Comparison of ENCODE assay signal across 1 cellular context in the genomic region with DNA sequence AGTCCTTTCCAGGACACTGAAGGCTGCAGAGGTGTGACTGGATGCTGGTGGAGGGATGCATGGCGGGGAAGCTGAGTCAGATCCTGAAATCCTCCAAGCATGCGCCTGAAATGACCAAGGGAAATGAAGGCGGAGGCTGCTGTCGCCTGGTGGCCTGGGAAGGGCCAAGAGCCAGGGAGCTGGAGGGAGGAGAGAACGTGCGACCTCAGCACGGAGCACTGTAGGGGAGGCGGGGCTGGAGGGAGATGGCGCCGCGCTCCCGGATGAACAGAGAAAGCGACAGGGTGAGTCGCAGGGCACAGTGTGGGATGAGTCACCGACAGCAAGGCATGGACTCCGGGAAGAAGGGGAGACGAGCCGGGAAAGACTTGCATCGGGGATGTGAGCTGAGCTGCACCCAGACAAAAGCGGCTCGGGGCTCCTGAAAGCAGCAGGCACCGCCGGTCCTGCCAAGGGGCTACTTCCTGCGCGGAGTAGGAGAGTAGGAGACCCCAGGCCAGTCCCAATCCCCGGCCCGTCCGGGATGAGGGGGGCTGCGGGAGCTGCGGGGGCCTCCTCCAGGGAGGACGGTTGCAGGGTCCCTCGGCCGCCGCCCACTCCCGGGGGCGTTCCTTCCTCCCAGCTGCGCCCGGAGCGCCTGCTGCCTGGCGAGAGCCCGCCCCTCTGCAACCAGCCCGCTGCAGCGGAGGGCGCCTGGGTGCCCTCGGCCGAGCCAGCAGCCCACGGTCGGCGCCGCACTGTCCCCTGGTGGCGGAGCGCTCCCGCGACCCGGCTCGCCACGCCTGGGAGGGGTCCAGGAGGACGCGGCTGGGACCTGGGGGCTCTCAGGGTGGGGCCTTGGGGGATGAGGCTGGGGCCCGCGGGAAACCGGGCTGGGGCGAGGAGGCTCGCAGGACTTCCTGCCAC.
A peak's percentile ranks its signal among the peaks of the same experiment; 100 is the strongest.
TF ChIP-seq lines count a peak whose summit lies in the region.

No MANE protein-coding gene starts in this region.

TF ChIP-seq in HepG2, 621 proteins besides CTCF, POLR2A, EP300 and RAD21 (continued from another document and continues in another):
- TF ChIP-seq ZNF788 (CRISPR knock-in tag; IDR thresholded peaks at IDR 0.05; ENCODE audit: borderline replicate concordance) (peak; percentile 95), RBM22 (optimal IDR thresholded peaks at IDR 0.05; ENCODE audit: low read length) (no peak), GATAD2A (CRISPR knock-in tag; IDR thresholded peaks at IDR 0.05) (peak; percentile 51; the same call in 1 of the 2 replicates), PHF21A (CRISPR knock-in tag; IDR thresholded peaks at IDR 0.05) (peak; percentile 81), ZNF20 (CRISPR knock-in tag; IDR thresholded peaks at IDR 0.05) (peak; percentile 58; the same call in 1 of the 2 replicates), ZBTB42 (CRISPR knock-in tag; IDR thresholded peaks at IDR 0.05) (no peak; the same call in 1 of the 2 replicates), ZNF441 (CRISPR knock-in tag; IDR thresholded peaks at IDR 0.05; ENCODE audit: borderline replicate concordance) (peak; percentile 19; the same call in 1 of the 2 replicates), SKI (IDR thresholded peaks at IDR 0.05; ENCODE audit: partially characterized antibody) (no peak), ZNF768 (CRISPR knock-in tag; IDR thresholded peaks at IDR 0.05) (peak; percentile 74; the same call in 1 of the 2 replicates), NFE2 (CRISPR knock-in tag; IDR thresholded peaks at IDR 0.05) (no peak), ZKSCAN5 (CRISPR knock-in tag; IDR thresholded peaks at IDR 0.05) (no peak), ZNF460 (CRISPR knock-in tag; IDR thresholded peaks at IDR 0.05; ENCODE audit: borderline replicate concordance) (no peak), TMF1 (CRISPR knock-in tag; IDR thresholded peaks at IDR 0.05; ENCODE audit: low read depth) (peak; percentile 92), SP140L (CRISPR knock-in tag; IDR thresholded peaks at IDR 0.05; ENCODE audit: borderline replicate concordance) (no peak), ZFY (CRISPR knock-in tag; IDR thresholded peaks at IDR 0.05) (peak; percentile 67; the same call in 1 of the 2 replicates), ZNF670 (CRISPR knock-in tag; IDR thresholded peaks at IDR 0.05; ENCODE audit: borderline replicate concordance) (peak; percentile 90; the same call in 1 of the 2 replicates), ZMAT3 (CRISPR knock-in tag; conservative IDR thresholded peaks at IDR 0.05) (no peak), TOE1 (CRISPR knock-in tag; IDR thresholded peaks at IDR 0.05) (peak; percentile 54), ZSCAN30 (CRISPR knock-in tag; IDR thresholded peaks at IDR 0.05) (no peak), FOXK2 (IDR thresholded peaks at IDR 0.05) (no peak), HHEX (CRISPR knock-in tag; IDR thresholded peaks at IDR 0.05) (no peak), MXD4 (CRISPR knock-in tag; IDR thresholded peaks at IDR 0.05) (no peak; the same call in none of the 2 replicates), HNRNPLL (IDR thresholded peaks at IDR 0.05; ENCODE audit: low read depth, low read length, poor library complexity, severe bottlenecking) (peak; percentile 92), SAFB2 (CRISPR knock-in tag; IDR thresholded peaks at IDR 0.05; ENCODE audit: borderline replicate concordance, low read depth) (peak; percentile 99), ZNF138 (CRISPR knock-in tag; IDR thresholded peaks at IDR 0.05; ENCODE audit: low read depth) (peak; percentile 96; the same call in 1 of the 2 replicates), ZFP37 (CRISPR knock-in tag; IDR thresholded peaks at IDR 0.05; ENCODE audit: borderline replicate concordance) (peak; percentile 85; the same call in 1 of the 2 replicates), TRIM24 (CRISPR knock-in tag; IDR thresholded peaks at IDR 0.05) (no peak), TSC22D2 (CRISPR knock-in tag; IDR thresholded peaks at IDR 0.05; ENCODE audit: borderline replicate concordance) (no peak), FOXK1 (CRISPR knock-in tag; IDR thresholded peaks at IDR 0.05; ENCODE audit: borderline replicate concordance, low read depth) (no peak; the same call in 1 of the 2 replicates), ZNF468 (CRISPR knock-in tag; IDR thresholded peaks at IDR 0.05) (peak; percentile 69; the same call in 1 of the 2 replicates), ZNF274 (CRISPR knock-in tag; IDR thresholded peaks at IDR 0.05) (peak; percentile 12; the same call in 1 of the 2 replicates), ZNF761 (CRISPR knock-in tag; conservative IDR thresholded peaks at IDR 0.05) (no peak), ESRRA (CRISPR knock-in tag; IDR thresholded peaks at IDR 0.05; ENCODE audit: low read depth) (peak; percentile 27)
- TF ChIP-seq, protein P1, sequence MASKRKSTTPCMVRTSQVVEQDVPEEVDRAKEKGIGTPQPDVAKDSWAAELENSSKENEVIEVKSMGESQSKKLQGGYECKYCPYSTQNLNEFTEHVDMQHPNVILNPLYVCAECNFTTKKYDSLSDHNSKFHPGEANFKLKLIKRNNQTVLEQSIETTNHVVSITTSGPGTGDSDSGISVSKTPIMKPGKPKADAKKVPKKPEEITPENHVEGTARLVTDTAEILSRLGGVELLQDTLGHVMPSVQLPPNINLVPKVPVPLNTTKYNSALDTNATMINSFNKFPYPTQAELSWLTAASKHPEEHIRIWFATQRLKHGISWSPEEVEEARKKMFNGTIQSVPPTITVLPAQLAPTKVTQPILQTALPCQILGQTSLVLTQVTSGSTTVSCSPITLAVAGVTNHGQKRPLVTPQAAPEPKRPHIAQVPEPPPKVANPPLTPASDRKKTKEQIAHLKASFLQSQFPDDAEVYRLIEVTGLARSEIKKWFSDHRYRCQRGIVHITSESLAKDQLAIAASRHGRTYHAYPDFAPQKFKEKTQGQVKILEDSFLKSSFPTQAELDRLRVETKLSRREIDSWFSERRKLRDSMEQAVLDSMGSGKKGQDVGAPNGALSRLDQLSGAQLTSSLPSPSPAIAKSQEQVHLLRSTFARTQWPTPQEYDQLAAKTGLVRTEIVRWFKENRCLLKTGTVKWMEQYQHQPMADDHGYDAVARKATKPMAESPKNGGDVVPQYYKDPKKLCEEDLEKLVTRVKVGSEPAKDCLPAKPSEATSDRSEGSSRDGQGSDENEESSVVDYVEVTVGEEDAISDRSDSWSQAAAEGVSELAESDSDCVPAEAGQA (IDR thresholded peaks at IDR 0.05; ENCODE audit: low read depth) = peak; percentile 33; the same call in 1 of the 2 replicates
- TF ChIP-seq, protein P1 (CRISPR knock-in tag; IDR thresholded peaks at IDR 0.05; ENCODE audit: borderline replicate concordance) = 0 out of 2 replicates have a peak, but pooled peaks have one; percentile 60
- TF ChIP-seq, protein P2, sequence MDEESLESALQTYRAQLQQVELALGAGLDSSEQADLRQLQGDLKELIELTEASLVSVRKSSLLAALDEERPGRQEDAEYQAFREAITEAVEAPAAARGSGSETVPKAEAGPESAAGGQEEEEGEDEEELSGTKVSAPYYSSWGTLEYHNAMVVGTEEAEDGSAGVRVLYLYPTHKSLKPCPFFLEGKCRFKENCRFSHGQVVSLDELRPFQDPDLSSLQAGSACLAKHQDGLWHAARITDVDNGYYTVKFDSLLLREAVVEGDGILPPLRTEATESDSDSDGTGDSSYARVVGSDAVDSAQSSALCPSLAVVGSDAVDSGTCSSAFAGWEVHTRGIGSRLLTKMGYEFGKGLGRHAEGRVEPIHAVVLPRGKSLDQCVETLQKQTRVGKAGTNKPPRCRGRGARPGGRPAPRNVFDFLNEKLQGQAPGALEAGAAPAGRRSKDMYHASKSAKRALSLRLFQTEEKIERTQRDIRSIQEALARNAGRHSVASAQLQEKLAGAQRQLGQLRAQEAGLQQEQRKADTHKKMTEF (CRISPR knock-in tag; IDR thresholded peaks at IDR 0.05) = peak; percentile 83
- TF ChIP-seq, protein P3, sequence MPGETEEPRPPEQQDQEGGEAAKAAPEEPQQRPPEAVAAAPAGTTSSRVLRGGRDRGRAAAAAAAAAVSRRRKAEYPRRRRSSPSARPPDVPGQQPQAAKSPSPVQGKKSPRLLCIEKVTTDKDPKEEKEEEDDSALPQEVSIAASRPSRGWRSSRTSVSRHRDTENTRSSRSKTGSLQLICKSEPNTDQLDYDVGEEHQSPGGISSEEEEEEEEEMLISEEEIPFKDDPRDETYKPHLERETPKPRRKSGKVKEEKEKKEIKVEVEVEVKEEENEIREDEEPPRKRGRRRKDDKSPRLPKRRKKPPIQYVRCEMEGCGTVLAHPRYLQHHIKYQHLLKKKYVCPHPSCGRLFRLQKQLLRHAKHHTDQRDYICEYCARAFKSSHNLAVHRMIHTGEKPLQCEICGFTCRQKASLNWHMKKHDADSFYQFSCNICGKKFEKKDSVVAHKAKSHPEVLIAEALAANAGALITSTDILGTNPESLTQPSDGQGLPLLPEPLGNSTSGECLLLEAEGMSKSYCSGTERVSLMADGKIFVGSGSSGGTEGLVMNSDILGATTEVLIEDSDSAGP (CRISPR knock-in tag; IDR thresholded peaks at IDR 0.05; ENCODE audit: borderline replicate concordance) = peak; percentile 93
- TF ChIP-seq, protein P4, sequence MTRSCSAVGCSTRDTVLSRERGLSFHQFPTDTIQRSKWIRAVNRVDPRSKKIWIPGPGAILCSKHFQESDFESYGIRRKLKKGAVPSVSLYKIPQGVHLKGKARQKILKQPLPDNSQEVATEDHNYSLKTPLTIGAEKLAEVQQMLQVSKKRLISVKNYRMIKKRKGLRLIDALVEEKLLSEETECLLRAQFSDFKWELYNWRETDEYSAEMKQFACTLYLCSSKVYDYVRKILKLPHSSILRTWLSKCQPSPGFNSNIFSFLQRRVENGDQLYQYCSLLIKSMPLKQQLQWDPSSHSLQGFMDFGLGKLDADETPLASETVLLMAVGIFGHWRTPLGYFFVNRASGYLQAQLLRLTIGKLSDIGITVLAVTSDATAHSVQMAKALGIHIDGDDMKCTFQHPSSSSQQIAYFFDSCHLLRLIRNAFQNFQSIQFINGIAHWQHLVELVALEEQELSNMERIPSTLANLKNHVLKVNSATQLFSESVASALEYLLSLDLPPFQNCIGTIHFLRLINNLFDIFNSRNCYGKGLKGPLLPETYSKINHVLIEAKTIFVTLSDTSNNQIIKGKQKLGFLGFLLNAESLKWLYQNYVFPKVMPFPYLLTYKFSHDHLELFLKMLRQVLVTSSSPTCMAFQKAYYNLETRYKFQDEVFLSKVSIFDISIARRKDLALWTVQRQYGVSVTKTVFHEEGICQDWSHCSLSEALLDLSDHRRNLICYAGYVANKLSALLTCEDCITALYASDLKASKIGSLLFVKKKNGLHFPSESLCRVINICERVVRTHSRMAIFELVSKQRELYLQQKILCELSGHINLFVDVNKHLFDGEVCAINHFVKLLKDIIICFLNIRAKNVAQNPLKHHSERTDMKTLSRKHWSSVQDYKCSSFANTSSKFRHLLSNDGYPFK (CRISPR knock-in tag; IDR thresholded peaks at IDR 0.05; ENCODE audit: borderline replicate concordance) = peak; percentile 85; the same call in 1 of the 2 replicates
- TF ChIP-seq, protein P5, sequence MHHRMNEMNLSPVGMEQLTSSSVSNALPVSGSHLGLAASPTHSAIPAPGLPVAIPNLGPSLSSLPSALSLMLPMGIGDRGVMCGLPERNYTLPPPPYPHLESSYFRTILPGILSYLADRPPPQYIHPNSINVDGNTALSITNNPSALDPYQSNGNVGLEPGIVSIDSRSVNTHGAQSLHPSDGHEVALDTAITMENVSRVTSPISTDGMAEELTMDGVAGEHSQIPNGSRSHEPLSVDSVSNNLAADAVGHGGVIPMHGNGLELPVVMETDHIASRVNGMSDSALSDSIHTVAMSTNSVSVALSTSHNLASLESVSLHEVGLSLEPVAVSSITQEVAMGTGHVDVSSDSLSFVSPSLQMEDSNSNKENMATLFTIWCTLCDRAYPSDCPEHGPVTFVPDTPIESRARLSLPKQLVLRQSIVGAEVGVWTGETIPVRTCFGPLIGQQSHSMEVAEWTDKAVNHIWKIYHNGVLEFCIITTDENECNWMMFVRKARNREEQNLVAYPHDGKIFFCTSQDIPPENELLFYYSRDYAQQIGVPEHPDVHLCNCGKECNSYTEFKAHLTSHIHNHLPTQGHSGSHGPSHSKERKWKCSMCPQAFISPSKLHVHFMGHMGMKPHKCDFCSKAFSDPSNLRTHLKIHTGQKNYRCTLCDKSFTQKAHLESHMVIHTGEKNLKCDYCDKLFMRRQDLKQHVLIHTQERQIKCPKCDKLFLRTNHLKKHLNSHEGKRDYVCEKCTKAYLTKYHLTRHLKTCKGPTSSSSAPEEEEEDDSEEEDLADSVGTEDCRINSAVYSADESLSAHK (CRISPR knock-in tag; IDR thresholded peaks at IDR 0.05; ENCODE audit: borderline replicate concordance) = no peak
- TF ChIP-seq, protein P6, sequence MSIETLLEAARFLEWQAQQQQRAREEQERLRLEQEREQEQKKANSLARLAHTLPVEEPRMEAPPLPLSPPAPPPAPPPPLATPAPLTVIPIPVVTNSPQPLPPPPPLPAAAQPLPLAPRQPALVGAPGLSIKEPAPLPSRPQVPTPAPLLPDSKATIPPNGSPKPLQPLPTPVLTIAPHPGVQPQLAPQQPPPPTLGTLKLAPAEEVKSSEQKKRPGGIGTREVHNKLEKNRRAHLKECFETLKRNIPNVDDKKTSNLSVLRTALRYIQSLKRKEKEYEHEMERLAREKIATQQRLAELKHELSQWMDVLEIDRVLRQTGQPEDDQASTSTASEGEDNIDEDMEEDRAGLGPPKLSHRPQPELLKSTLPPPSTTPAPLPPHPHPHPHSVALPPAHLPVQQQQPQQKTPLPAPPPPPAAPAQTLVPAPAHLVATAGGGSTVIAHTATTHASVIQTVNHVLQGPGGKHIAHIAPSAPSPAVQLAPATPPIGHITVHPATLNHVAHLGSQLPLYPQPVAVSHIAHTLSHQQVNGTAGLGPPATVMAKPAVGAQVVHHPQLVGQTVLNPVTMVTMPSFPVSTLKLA (IDR thresholded peaks at IDR 0.05) = 0 out of 2 replicates have a peak, but pooled peaks have one; percentile 8
